Comparison of ENCODE assay signal across 8 cellular contexts in genomic region chr12:54191550-54192022, GRCh38. TPM values are rescaled to one million over a fixed set of nuclear protein-coding genes. Genes with fewer than 3 reads are reported as not detected.
DNase-seq lines count a peak whose midpoint lies in the region; TF ChIP-seq lines count a peak whose summit lies in the region.

No MANE protein-coding gene starts in this region.

- H3K27me3 ChIP-seq in neutrophil: peaks cover 13% of the 10 kb centered on the region

- in situ Hi-C loops in GM13977 (cut with MboI; ENCODE audit: low pct_unique_long_range_greater_than_20kb, low sequenced_read_pairs, unreplicated experiment): loop anchor here (10.0 kb wide), 1 partner anchor 167 kb away; the partner anchor contains the start of gene HOXC6

- H3K27ac ChIP-seq in RWPE1: no peak overlapping the region
- no peak overlapping the region for H3K27ac ChIP-seq in neutrophil

- peaks cover 3% of the 10 kb centered on the region for H3K36me3 ChIP-seq in neutrophil

- H3K9me3 ChIP-seq in neutrophil: no peaks in the 10 kb centered on the region

- CTCF ChIA-PET in RWPE1 (lab: Yijun Ruan, JAX): interaction anchor here (0.6 to 2.1 kb wide), 19 partner anchors 10 to 206 kb away, joined by 3 to 28 read pairs (median 4); partner anchors contain the start of genes HOXC10, HOXC5 and HOXC8

- POLR2A ChIA-PET in RWPE1 (lab: Yijun Ruan, JAX; ENCODE audit: low non-redundant PET): interaction anchor here (1.2 kb wide), 1 partner anchor 185 kb away, joined by 9 read pairs; no protein-coding TSS in a partner anchor

- DNase-seq in 8988T (peak; percentile 77), GM13977 (ENCODE audit: low spot score) (peak; percentile 78), M059J (ENCODE audit: low read depth) (peak; percentile 79), RWPE1 (ENCODE audit: low spot score) (peak; percentile 86), fibroblast of villous mesenchyme (ENCODE audit: low read depth) (peak; percentile 86), stromal cell of bone marrow (ENCODE audit: low read depth) (peak; percentile 73)
- peak; percentile 53 to 61 for DNase-seq in activated T-helper 1 cell treated with anti-CD3 and anti-CD28 coated beads, Interleukin-2, amount 50 U/mL, for 16 hours (ENCODE audit: low read depth in 1 of 2, low spot score in 1 of 2)

- TF ChIP-seq CTCF in GM13977 (IDR thresholded peaks at IDR 0.05; ENCODE audit: extremely low read depth, insufficient read depth, missing control alignments): peak; percentile 85
- peak; percentile 85 for TF ChIP-seq CTCF in RWPE1 (conservative IDR thresholded peaks at IDR 0.05; ENCODE audit: low read depth)
- TF ChIP-seq CTCF in fibroblast of villous mesenchyme (IDR thresholded peaks at IDR 0.05; ENCODE audit: insufficient read depth, low read depth, low read length): peak; percentile 90
- TF ChIP-seq CTCF in neutrophil (IDR thresholded peaks at IDR 0.05): peak; percentile 69

- peaks cover 37 to 49% of the 10 kb centered on the region in 2 experiments for H3K4me1 ChIP-seq in neutrophil (ENCODE audit: control insufficient read depth in 1 of 2, insufficient read depth in 1 of 2, low read depth in 1 of 2, low read length in 1 of 2)

- no peak overlapping the region for H3K4me3 ChIP-seq in fibroblast of villous mesenchyme (ENCODE audit: low read depth, low read length)
- H3K4me3 ChIP-seq in neutrophil (ENCODE audit: low read depth in 1 of 2, low read length in 1 of 2): no peak overlapping the region

RNA-seq across cellular contexts. Expression of gene SMUG1, which starts 2.8 kb away (rescaled TPM):
- 36.9 and 38.2 TPM in 2 replicates for total RNA-seq in M059J (2014; rRNA removed; shearing (Covaris generic))
- 25.4 and 29.4 TPM in 2 replicates for total RNA-seq in fibroblast of villous mesenchyme
